In genomic region chr2:145751634-145752033, GRCh38 we compare ENCODE assay signal across 1 cellular context.
TF ChIP-seq lines count a peak whose summit lies in the region.

No MANE protein-coding gene starts in this region.

TF ChIP-seq in GM12878, 131 proteins besides CTCF, POLR2A, EP300 and RAD21 (continued from another document):
- TF ChIP-seq ZZZ3 (IDR thresholded peaks at IDR 0.05; ENCODE audit: control insufficient read depth, insufficient read length, low read depth) (no peak), BCL11A (IDR thresholded peaks at IDR 0.05; ENCODE audit: low read depth, low read length) (peak; percentile 94)
